Comparison of ENCODE assay signal across 1 cellular context in genomic region chr14:54489318-54489683, GRCh38.
A peak's percentile ranks its signal among the peaks of the same experiment; 100 is the strongest.
TF ChIP-seq lines count a peak whose summit lies in the region.

No MANE protein-coding gene starts in this region.

TF ChIP-seq in K562, 482 proteins besides CTCF, POLR2A, EP300 and RAD21 (continues in another document):
- TF ChIP-seq BHLHE40 (IDR thresholded peaks at IDR 0.05; ENCODE audit: low read length) (no peak), ZKSCAN8 (CRISPR knock-in tag; IDR thresholded peaks at IDR 0.05) (no peak; the same call in 1 of the 2 replicates), CREBBP (IDR thresholded peaks at IDR 0.05; ENCODE audit: low read depth, low read length) (no peak), HDAC2 (IDR thresholded peaks at IDR 0.05) (no peak), TEAD2 (tag; IDR thresholded peaks at IDR 0.05) (no peak), ARNT (IDR thresholded peaks at IDR 0.05) (no peak), NFYB (IDR thresholded peaks at IDR 0.05; ENCODE audit: extremely low read depth, insufficient read length) (no peak), NFRKB (IDR thresholded peaks at IDR 0.05; ENCODE audit: low read depth) (peak; percentile 65; the same call in 1 of the 2 replicates), HOXB6 (CRISPR knock-in tag; IDR thresholded peaks at IDR 0.05; ENCODE audit: borderline replicate concordance) (no peak), ZNF12 (CRISPR knock-in tag; IDR thresholded peaks at IDR 0.05) (no peak), ZC3H8 (IDR thresholded peaks at IDR 0.05) (no peak), EWSR1 (IDR thresholded peaks at IDR 0.05; ENCODE audit: borderline replicate concordance, low read depth, partially characterized antibody) (no peak), ZNF263 (CRISPR knock-in tag; IDR thresholded peaks at IDR 0.05; ENCODE audit: borderline replicate concordance) (no peak), ZNF79 (CRISPR knock-in tag; IDR thresholded peaks at IDR 0.05; ENCODE audit: low read depth) (no peak), KLF10 (CRISPR knock-in tag; IDR thresholded peaks at IDR 0.05) (no peak), ESRRA (IDR thresholded peaks at IDR 0.05; ENCODE audit: borderline replicate concordance, low read depth) (no peak), FOXK1 (CRISPR knock-in tag; IDR thresholded peaks at IDR 0.05; ENCODE audit: borderline replicate concordance) (no peak), NUFIP1 (IDR thresholded peaks at IDR 0.05; ENCODE audit: partially characterized antibody) (no peak), TGIF2 (CRISPR knock-in tag; IDR thresholded peaks at IDR 0.05) (no peak), IRF2 (CRISPR knock-in tag; IDR thresholded peaks at IDR 0.05) (no peak), ZNF699 (CRISPR knock-in tag; IDR thresholded peaks at IDR 0.05; ENCODE audit: insufficient replicate concordance) (no peak), POU5F1 (IDR thresholded peaks at IDR 0.05; ENCODE audit: borderline replicate concordance, low read depth, low read length, partially characterized antibody) (no peak), PHF20 (IDR thresholded peaks at IDR 0.05; ENCODE audit: partially characterized antibody) (peak; percentile 18), PHB2 (IDR thresholded peaks at IDR 0.05; ENCODE audit: low read depth) (peak; percentile 31; the same call in 1 of the 2 replicates), NFE2 (IDR thresholded peaks at IDR 0.05; ENCODE audit: low read depth) (no peak), RBM15 (IDR thresholded peaks at IDR 0.05; ENCODE audit: insufficient read depth, low read length) (no peak), HINFP (tag; conservative IDR thresholded peaks at IDR 0.05; ENCODE audit: low read depth) (no peak), SMARCE1 (IDR thresholded peaks at IDR 0.05) (peak; percentile 59; the same call in 1 of the 2 replicates), ZBTB33 (CRISPR knock-in tag; IDR thresholded peaks at IDR 0.05) (no peak), ZBTB7A (IDR thresholded peaks at IDR 0.05; ENCODE audit: borderline replicate concordance, control insufficient read depth, low read depth, low read length) (no peak), ZNF586 (CRISPR knock-in tag; conservative IDR thresholded peaks at IDR 0.05) (no peak), DLX4 (CRISPR knock-in tag; IDR thresholded peaks at IDR 0.05) (no peak), ZBTB17 (CRISPR knock-in tag; IDR thresholded peaks at IDR 0.05) (no peak), RBM14 (IDR thresholded peaks at IDR 0.05; ENCODE audit: borderline replicate concordance, insufficient read depth, low read depth, low read length) (no peak), SUPT5H (IDR thresholded peaks at IDR 0.05) (0 out of 2 replicates have a peak, but pooled peaks have one; percentile 1), STAT5B (CRISPR knock-in tag; IDR thresholded peaks at IDR 0.05) (no peak), MTA1 (IDR thresholded peaks at IDR 0.05; ENCODE audit: borderline replicate concordance) (0 out of 2 replicates have a peak, but pooled peaks have one; percentile 50), DACH1 (IDR thresholded peaks at IDR 0.05; ENCODE audit: partially characterized antibody) (no peak), DPF2 (IDR thresholded peaks at IDR 0.05) (peak; percentile 55; the same call in 1 of the 2 replicates), ZNF512 (tag; IDR thresholded peaks at IDR 0.05) (peak; percentile 57; the same call in 1 of the 2 replicates), CEBPG (CRISPR knock-in tag; IDR thresholded peaks at IDR 0.05) (no peak), CEBPG (tag; conservative IDR thresholded peaks at IDR 0.05 in 1 of 2, IDR thresholded peaks at IDR 0.05 in 1 of 2) (no peak), SNIP1 (IDR thresholded peaks at IDR 0.05; ENCODE audit: low read depth) (0 out of 2 replicates have a peak, but pooled peaks have one; percentile 24), NR4A1 (CRISPR knock-in tag; IDR thresholded peaks at IDR 0.05) (no peak), NR4A1 (tag; IDR thresholded peaks at IDR 0.05) (no peak), SAFB2 (IDR thresholded peaks at IDR 0.05; ENCODE audit: borderline replicate concordance, low read depth, low read length, severe bottlenecking) (no peak), OTX1 (CRISPR knock-in tag; IDR thresholded peaks at IDR 0.05) (peak; percentile 78), ZNF184 (CRISPR knock-in tag; IDR thresholded peaks at IDR 0.05) (no peak), KDM5B (IDR thresholded peaks at IDR 0.05; ENCODE audit: insufficient replicate concordance, low read depth, low read length) (no peak), ASH1L (IDR thresholded peaks at IDR 0.05; ENCODE audit: borderline replicate concordance, low read depth, partially characterized antibody) (peak; percentile 20), CREM (IDR thresholded peaks at IDR 0.05; ENCODE audit: low read depth) (no peak), PML (IDR thresholded peaks at IDR 0.05; ENCODE audit: low read length) (no peak), CREB5 (CRISPR knock-in tag; IDR thresholded peaks at IDR 0.05) (no peak), SMAD3 (CRISPR knock-in tag; conservative IDR thresholded peaks at IDR 0.05) (no peak)
- TF ChIP-seq, protein P1, sequence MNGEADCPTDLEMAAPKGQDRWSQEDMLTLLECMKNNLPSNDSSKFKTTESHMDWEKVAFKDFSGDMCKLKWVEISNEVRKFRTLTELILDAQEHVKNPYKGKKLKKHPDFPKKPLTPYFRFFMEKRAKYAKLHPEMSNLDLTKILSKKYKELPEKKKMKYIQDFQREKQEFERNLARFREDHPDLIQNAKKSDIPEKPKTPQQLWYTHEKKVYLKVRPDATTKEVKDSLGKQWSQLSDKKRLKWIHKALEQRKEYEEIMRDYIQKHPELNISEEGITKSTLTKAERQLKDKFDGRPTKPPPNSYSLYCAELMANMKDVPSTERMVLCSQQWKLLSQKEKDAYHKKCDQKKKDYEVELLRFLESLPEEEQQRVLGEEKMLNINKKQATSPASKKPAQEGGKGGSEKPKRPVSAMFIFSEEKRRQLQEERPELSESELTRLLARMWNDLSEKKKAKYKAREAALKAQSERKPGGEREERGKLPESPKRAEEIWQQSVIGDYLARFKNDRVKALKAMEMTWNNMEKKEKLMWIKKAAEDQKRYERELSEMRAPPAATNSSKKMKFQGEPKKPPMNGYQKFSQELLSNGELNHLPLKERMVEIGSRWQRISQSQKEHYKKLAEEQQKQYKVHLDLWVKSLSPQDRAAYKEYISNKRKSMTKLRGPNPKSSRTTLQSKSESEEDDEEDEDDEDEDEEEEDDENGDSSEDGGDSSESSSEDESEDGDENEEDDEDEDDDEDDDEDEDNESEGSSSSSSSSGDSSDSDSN (IDR thresholded peaks at IDR 0.05; ENCODE audit: borderline replicate concordance in 1 of 2, low read depth in 2 of 2, low read length in 2 of 2): no peak
- TF ChIP-seq, protein P2, sequence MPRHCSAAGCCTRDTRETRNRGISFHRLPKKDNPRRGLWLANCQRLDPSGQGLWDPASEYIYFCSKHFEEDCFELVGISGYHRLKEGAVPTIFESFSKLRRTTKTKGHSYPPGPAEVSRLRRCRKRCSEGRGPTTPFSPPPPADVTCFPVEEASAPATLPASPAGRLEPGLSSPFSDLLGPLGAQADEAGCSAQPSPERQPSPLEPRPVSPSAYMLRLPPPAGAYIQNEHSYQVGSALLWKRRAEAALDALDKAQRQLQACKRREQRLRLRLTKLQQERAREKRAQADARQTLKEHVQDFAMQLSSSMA (CRISPR knock-in tag; IDR thresholded peaks at IDR 0.05): no peak
- TF ChIP-seq, protein P3, sequence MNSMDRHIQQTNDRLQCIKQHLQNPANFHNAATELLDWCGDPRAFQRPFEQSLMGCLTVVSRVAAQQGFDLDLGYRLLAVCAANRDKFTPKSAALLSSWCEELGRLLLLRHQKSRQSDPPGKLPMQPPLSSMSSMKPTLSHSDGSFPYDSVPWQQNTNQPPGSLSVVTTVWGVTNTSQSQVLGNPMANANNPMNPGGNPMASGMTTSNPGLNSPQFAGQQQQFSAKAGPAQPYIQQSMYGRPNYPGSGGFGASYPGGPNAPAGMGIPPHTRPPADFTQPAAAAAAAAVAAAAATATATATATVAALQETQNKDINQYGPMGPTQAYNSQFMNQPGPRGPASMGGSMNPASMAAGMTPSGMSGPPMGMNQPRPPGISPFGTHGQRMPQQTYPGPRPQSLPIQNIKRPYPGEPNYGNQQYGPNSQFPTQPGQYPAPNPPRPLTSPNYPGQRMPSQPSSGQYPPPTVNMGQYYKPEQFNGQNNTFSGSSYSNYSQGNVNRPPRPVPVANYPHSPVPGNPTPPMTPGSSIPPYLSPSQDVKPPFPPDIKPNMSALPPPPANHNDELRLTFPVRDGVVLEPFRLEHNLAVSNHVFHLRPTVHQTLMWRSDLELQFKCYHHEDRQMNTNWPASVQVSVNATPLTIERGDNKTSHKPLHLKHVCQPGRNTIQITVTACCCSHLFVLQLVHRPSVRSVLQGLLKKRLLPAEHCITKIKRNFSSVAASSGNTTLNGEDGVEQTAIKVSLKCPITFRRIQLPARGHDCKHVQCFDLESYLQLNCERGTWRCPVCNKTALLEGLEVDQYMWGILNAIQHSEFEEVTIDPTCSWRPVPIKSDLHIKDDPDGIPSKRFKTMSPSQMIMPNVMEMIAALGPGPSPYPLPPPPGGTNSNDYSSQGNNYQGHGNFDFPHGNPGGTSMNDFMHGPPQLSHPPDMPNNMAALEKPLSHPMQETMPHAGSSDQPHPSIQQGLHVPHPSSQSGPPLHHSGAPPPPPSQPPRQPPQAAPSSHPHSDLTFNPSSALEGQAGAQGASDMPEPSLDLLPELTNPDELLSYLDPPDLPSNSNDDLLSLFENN (IDR thresholded peaks at IDR 0.05; ENCODE audit: low read depth in 2 of 2, low read length in 2 of 2): no peak
- TF ChIP-seq, protein P4, sequence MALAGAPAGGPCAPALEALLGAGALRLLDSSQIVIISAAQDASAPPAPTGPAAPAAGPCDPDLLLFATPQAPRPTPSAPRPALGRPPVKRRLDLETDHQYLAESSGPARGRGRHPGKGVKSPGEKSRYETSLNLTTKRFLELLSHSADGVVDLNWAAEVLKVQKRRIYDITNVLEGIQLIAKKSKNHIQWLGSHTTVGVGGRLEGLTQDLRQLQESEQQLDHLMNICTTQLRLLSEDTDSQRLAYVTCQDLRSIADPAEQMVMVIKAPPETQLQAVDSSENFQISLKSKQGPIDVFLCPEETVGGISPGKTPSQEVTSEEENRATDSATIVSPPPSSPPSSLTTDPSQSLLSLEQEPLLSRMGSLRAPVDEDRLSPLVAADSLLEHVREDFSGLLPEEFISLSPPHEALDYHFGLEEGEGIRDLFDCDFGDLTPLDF (CRISPR knock-in tag; IDR thresholded peaks at IDR 0.05): no peak
- TF ChIP-seq, protein P5, sequence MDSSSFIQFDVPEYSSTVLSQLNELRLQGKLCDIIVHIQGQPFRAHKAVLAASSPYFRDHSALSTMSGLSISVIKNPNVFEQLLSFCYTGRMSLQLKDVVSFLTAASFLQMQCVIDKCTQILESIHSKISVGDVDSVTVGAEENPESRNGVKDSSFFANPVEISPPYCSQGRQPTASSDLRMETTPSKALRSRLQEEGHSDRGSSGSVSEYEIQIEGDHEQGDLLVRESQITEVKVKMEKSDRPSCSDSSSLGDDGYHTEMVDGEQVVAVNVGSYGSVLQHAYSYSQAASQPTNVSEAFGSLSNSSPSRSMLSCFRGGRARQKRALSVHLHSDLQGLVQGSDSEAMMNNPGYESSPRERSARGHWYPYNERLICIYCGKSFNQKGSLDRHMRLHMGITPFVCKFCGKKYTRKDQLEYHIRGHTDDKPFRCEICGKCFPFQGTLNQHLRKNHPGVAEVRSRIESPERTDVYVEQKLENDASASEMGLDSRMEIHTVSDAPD (CRISPR knock-in tag; IDR thresholded peaks at IDR 0.05): no peak
